16 cellular contexts compared by ENCODE assay signal in genomic region chr11:34631737-34632104, GRCh38. TPM values are rescaled to one million over a fixed set of nuclear protein-coding genes. Genes with fewer than 3 reads are reported as not detected.
DNase-seq lines count a peak whose midpoint lies in the region; ATAC-seq and TF ChIP-seq lines count a peak whose summit lies in the region.
"Had no signal": no experiment of that assay in that cellular context is flagged by ENCODE, and none has a peak within 500 bp of the region (broad histone marks: within the 10 kb centered on the region; RNA-seq: fewer than 3 reads in every experiment).

No MANE protein-coding gene starts in this region.

- peaks cover 85% of the 10 kb centered on the region for H3K36me3 Mint-ChIP-seq in Calu3 (ENCODE audit: insufficient read depth, unreplicated experiment)
- H3K36me3 Mint-ChIP-seq in osteocyte (ENCODE audit: unreplicated experiment) = no peaks in the 10 kb centered on the region
- H3K36me3 Mint-ChIP-seq: natural killer cell had no signal

- intact Hi-C loops in Calu3 (cut with micrococcal nuclease; ENCODE audit: unreplicated experiment) = loop anchor here (1.0 kb wide), 1 partner anchor 10 kb away; the partner anchor contains the start of gene EHF

- no peaks in the 10 kb centered on the region for H4K20me1 ChIP-seq in osteoblast (ENCODE audit: insufficient read depth, low read length)

- ATAC-seq in HG02588 (IDR thresholded peaks at IDR 0.05; ENCODE audit: unreplicated experiment) = no peak
- ATAC-seq: activated T-cell treated with anti-CD3 and anti-CD28 coated beads, Interleukin-2, amount 50 U/mL, for 72 hours; natural killer cell had no signal

- H3K9ac ChIP-seq in endocrine pancreas (ENCODE audit: control insufficient read depth, insufficient read depth, low read length) = peak overlapping the region; percentile 30

- H3K36me3 ChIP-seq in endocrine pancreas (ENCODE audit: control insufficient read depth, insufficient read depth, low read length) (no peaks in the 10 kb centered on the region), osteoblast (ENCODE audit: insufficient read depth, low read length) (no peaks in the 10 kb centered on the region)
- H3K36me3 ChIP-seq: brain microvascular endothelial cell, esophagus muscularis mucosa had no signal

- H3K27me3 ChIP-seq in endocrine pancreas (ENCODE audit: control insufficient read depth, insufficient read depth, low read length) (no peaks in the 10 kb centered on the region), osteoblast (ENCODE audit: insufficient read depth, low read length) (no peaks in the 10 kb centered on the region)
- H3K27me3 ChIP-seq: brain microvascular endothelial cell had no signal

- H3K4me2 ChIP-seq in osteoblast (ENCODE audit: insufficient read depth, low read length) = peak overlapping the region; percentile 26

- peak; percentile 55 for DNase-seq in Calu3
- peak; percentile 89 for DNase-seq in NCI-H2196 (lab: John Stamatoyannopoulos, UW; ENCODE audit: unreplicated experiment)
- no peak for DNase-seq in osteoblast (ENCODE audit: insufficient read length, low spot score, missing footprints)
- no peak for DNase-seq in stimulated activated CD4-positive, alpha-beta T cell treated with anti-CD3 and anti-CD28 coated beads, Interleukin-4, amount 100 ng/mL, for 24 hours
- DNase-seq in superior temporal gyrus (ENCODE audit: extremely low spot score) = no peak
- DNase-seq in osteocyte (ENCODE audit: extremely low spot score, unreplicated experiment) = no peak
- DNase-seq: activated T-cell treated with anti-CD3 and anti-CD28 coated beads, Interleukin-2, amount 50 U/mL, for 72 hours; brain microvascular endothelial cell; natural killer cell; NCI-H510A had no signal

- H3K9me3 ChIP-seq in endocrine pancreas (ENCODE audit: control insufficient read depth, low read length) = no peaks in the 10 kb centered on the region
- H3K9me3 ChIP-seq in osteoblast (ENCODE audit: low read depth, low read length) = no peaks in the 10 kb centered on the region
- H3K9me3 ChIP-seq: esophagus muscularis mucosa had no signal

- H2AFZ ChIP-seq in osteoblast (ENCODE audit: low read length) = peak overlapping the region; percentile 45

- H3K4me1 Mint-ChIP-seq in Calu3 (ENCODE audit: low read depth, unreplicated experiment) (peaks cover 85% of the 10 kb centered on the region), osteocyte (ENCODE audit: unreplicated experiment) (peaks cover 32% of the 10 kb centered on the region)

- no peak for TF ChIP-seq CTCF in Calu3 (IDR thresholded peaks at IDR 0.05; ENCODE audit: unreplicated experiment)
- no peak for TF ChIP-seq CTCF in osteoblast (IDR thresholded peaks at IDR 0.05; ENCODE audit: extremely low read depth, low read depth, low read length)
- TF ChIP-seq CTCF in osteocyte (IDR thresholded peaks at IDR 0.05) = no peak

- CTCF ChIA-PET in Calu3 (lab: Charles Lee) = interaction anchor here (1.2 to 2.1 kb wide), 3 partner anchors 9 to 12 kb away, joined by 5 read pairs; partner anchors contain the start of gene EHF

- H3K27me3 Mint-ChIP-seq in Calu3 (ENCODE audit: unreplicated experiment) = no peaks in the 10 kb centered on the region
- H3K27me3 Mint-ChIP-seq in osteocyte (ENCODE audit: unreplicated experiment) = peaks cover 3% of the 10 kb centered on the region

- H3K4me1 ChIP-seq in endocrine pancreas (ENCODE audit: control insufficient read depth, insufficient read depth, low read length) (peaks cover 18% of the 10 kb centered on the region), osteoblast (ENCODE audit: insufficient read depth, low read length) (peaks cover 33% of the 10 kb centered on the region)
- H3K4me1 ChIP-seq: esophagus muscularis mucosa had no signal

- peak overlapping the region; percentile 75 for H3K4me3 Mint-ChIP-seq in Calu3 (ENCODE audit: low read depth, unreplicated experiment)
- no peak overlapping the region for H3K4me3 Mint-ChIP-seq in osteocyte (ENCODE audit: unreplicated experiment)
- H3K4me3 Mint-ChIP-seq: activated T-cell treated with anti-CD3 and anti-CD28 coated beads, Interleukin-2, amount 50 U/mL, for 72 hours; B cell; natural killer cell had no signal

- H3K9me3 Mint-ChIP-seq in Calu3 (ENCODE audit: low read depth, unreplicated experiment) = no peaks in the 10 kb centered on the region
- no peaks in the 10 kb centered on the region for H3K9me3 Mint-ChIP-seq in osteocyte (ENCODE audit: unreplicated experiment)
- H3K9me3 Mint-ChIP-seq: activated T-cell treated with anti-CD3 and anti-CD28 coated beads, Interleukin-2, amount 50 U/mL, for 72 hours; natural killer cell had no signal

- H3K27ac Mint-ChIP-seq in Calu3 (ENCODE audit: unreplicated experiment) (peak overlapping the region; percentile 98), osteocyte (ENCODE audit: unreplicated experiment) (no peak overlapping the region)
- H3K27ac Mint-ChIP-seq: activated T-cell treated with anti-CD3 and anti-CD28 coated beads, Interleukin-2, amount 50 U/mL, for 72 hours; B cell; natural killer cell had no signal

- no peaks in the 10 kb centered on the region for H3K79me2 ChIP-seq in osteoblast (ENCODE audit: insufficient read depth, low read length)

- no peak overlapping the region for H3K27ac ChIP-seq in osteoblast (ENCODE audit: low read depth, low read length)
- H3K27ac ChIP-seq: brain microvascular endothelial cell, esophagus muscularis mucosa, SK-N-MC had no signal

- H3K4me3 ChIP-seq in endocrine pancreas (ENCODE audit: control insufficient read depth, insufficient read depth, low read length) = peak overlapping the region; percentile 61
- no peak overlapping the region for H3K4me3 ChIP-seq in osteoblast (ENCODE audit: insufficient read depth, low read length)
- H3K4me3 ChIP-seq: esophagus muscularis mucosa, SK-N-MC had no signal

- no TSS peak for BruUV-seq in Calu3 (replicated peaks; lab: Mats Ljungman, UMichigan)

RNA-seq across cellular contexts. Expression of gene EHF, which starts 10.8 kb away (rescaled TPM):
- total RNA-seq in Calu3 (2022) (286 and 299 TPM in 2 replicates), osteoblast (not detected in 2 replicates), osteocyte (not detected in 2 replicates)
- total RNA-seq: activated T-cell treated with anti-CD3 and anti-CD28 coated beads, Interleukin-2, amount 50 U/mL, for 72 hours; B cell; LHCN-M2; natural killer cell had no signal

Comparison
In these comparisons a context has a peak if more than half of its experiments do, and no peak if none do; other contexts are left out.
1. DNase-seq: peak in Calu3 (single experiment) and NCI-H2196 (single experiment); none in osteoblast (single experiment), stimulated activated CD4-positive, alpha-beta T cell treated with anti-CD3 and anti-CD28 coated beads, Interleukin-4, amount 100 ng/mL, for 24 hours (single experiment), superior temporal gyrus (single experiment) and osteocyte (single experiment).
2. RNA of gene EHF, which starts 10.8 kb away (total RNA-seq): 286 to 299 TPM in Calu3; not detected in osteoblast and not detected in osteocyte; every median in the first group is over 100 times any median in the second.